In genomic region chr20:41028359-41029149, GRCh38 we compare ENCODE assay signal across 1 cellular context.
TF ChIP-seq lines count a peak whose summit lies in the region.

Gene TOP1, plus strand, starts transcription at chr20:41028822. Its CDS starts 246 bp downstream, at chr20:41029068.

TF ChIP-seq in HepG2, 621 proteins besides CTCF, POLR2A, EP300 and RAD21 (continued from another document):
- TF ChIP-seq ZNF816 (CRISPR knock-in tag; IDR thresholded peaks at IDR 0.05; ENCODE audit: borderline replicate concordance) (peak; percentile 94; the same call in 1 of the 2 replicates), ZFP91 (CRISPR knock-in tag; IDR thresholded peaks at IDR 0.05; ENCODE audit: borderline replicate concordance) (peak; percentile 89; the same call in 1 of the 2 replicates), ZNF383 (CRISPR knock-in tag; IDR thresholded peaks at IDR 0.05; ENCODE audit: borderline replicate concordance) (peak; percentile 91; the same call in 1 of the 2 replicates), GLMP (CRISPR knock-in tag; IDR thresholded peaks at IDR 0.05; ENCODE audit: borderline replicate concordance) (no peak), RFX5 (IDR thresholded peaks at IDR 0.05; ENCODE audit: low read depth, low read length) (0 out of 2 replicates have a peak, but pooled peaks have one; percentile 48), CENPX (CRISPR knock-in tag; IDR thresholded peaks at IDR 0.05) (no peak), RBM22 (optimal IDR thresholded peaks at IDR 0.05; ENCODE audit: low read length) (no peak), SRSF1 (optimal IDR thresholded peaks at IDR 0.05; ENCODE audit: low read depth, low read length) (no peak), ZFX (CRISPR knock-in tag; IDR thresholded peaks at IDR 0.05; ENCODE audit: low read depth) (peak; percentile 98), SP5 (CRISPR knock-in tag; IDR thresholded peaks at IDR 0.05; ENCODE audit: borderline replicate concordance, low read depth) (peak; percentile 75; the same call in 1 of the 2 replicates), YEATS2 (CRISPR knock-in tag; IDR thresholded peaks at IDR 0.05; ENCODE audit: borderline replicate concordance) (peak; percentile 87; the same call in 1 of the 2 replicates), ZNF530 (CRISPR knock-in tag; IDR thresholded peaks at IDR 0.05; ENCODE audit: low read depth) (no peak), IRF9 (CRISPR knock-in tag; IDR thresholded peaks at IDR 0.05; ENCODE audit: borderline replicate concordance) (peak; percentile 76), MXD3 (CRISPR knock-in tag; IDR thresholded peaks at IDR 0.05) (peak; percentile 91), MEIS1 (CRISPR knock-in tag; IDR thresholded peaks at IDR 0.05; ENCODE audit: borderline replicate concordance) (peak; percentile 70; the same call in 1 of the 2 replicates), HNRNPL (IDR thresholded peaks at IDR 0.05; ENCODE audit: low read depth, low read length) (peak; percentile 79; the same call in 1 of the 2 replicates), ZHX1 (CRISPR knock-in tag; IDR thresholded peaks at IDR 0.05; ENCODE audit: low read depth) (no peak), IKZF4 (CRISPR knock-in tag; IDR thresholded peaks at IDR 0.05; ENCODE audit: borderline replicate concordance, low read depth, not compliant biosample characterization) (peak; percentile 96), ZNF264 (CRISPR knock-in tag; IDR thresholded peaks at IDR 0.05) (no peak), BHLHE40 (IDR thresholded peaks at IDR 0.05; ENCODE audit: low read length) (peak; percentile 81), ARNT (IDR thresholded peaks at IDR 0.05) (no peak), ZNF605 (CRISPR knock-in tag; IDR thresholded peaks at IDR 0.05) (peak; percentile 98), ATF3 (CRISPR knock-in tag; IDR thresholded peaks at IDR 0.05) (peak; percentile 73), POLR2G (IDR thresholded peaks at IDR 0.05; ENCODE audit: low read depth, low read length) (peak; percentile 98), ZSCAN20 (CRISPR knock-in tag; IDR thresholded peaks at IDR 0.05; ENCODE audit: borderline replicate concordance) (peak; percentile 84; the same call in 1 of the 2 replicates), POGK (CRISPR knock-in tag; conservative IDR thresholded peaks at IDR 0.05) (peak; percentile 92), ZNF33A (CRISPR knock-in tag; IDR thresholded peaks at IDR 0.05; ENCODE audit: borderline replicate concordance) (no peak), MTERF4 (CRISPR knock-in tag; IDR thresholded peaks at IDR 0.05) (peak; percentile 98), SSRP1 (CRISPR knock-in tag; IDR thresholded peaks at IDR 0.05) (0 out of 2 replicates have a peak, but pooled peaks have one; percentile 28), REST (IDR thresholded peaks at IDR 0.05; ENCODE audit: borderline replicate concordance in 1 of 2, low read depth in 1 of 2, low read length in 2 of 2) (peak in 1 of 2 experiments; percentile 71; a peak in 1 of 4 replicates), ZNF234 (CRISPR knock-in tag; conservative IDR thresholded peaks at IDR 0.05) (peak; percentile 79; the same call in 1 of the 2 replicates), ETV5 (CRISPR knock-in tag; IDR thresholded peaks at IDR 0.05; ENCODE audit: borderline replicate concordance) (peak; percentile 45), NFE2L2 (IDR thresholded peaks at IDR 0.05; ENCODE audit: low read length) (no peak), MIER2 (CRISPR knock-in tag; IDR thresholded peaks at IDR 0.05) (peak; percentile 11; the same call in 1 of the 2 replicates), TFDP2 (CRISPR knock-in tag; IDR thresholded peaks at IDR 0.05) (peak; percentile 98), ZZZ3 (CRISPR knock-in tag; IDR thresholded peaks at IDR 0.05; ENCODE audit: borderline replicate concordance) (peak; percentile 74; the same call in 1 of the 2 replicates), ZFAT (CRISPR knock-in tag; conservative IDR thresholded peaks at IDR 0.05) (no peak), ZNF720 (CRISPR knock-in tag; IDR thresholded peaks at IDR 0.05) (no peak), MATR3 (CRISPR knock-in tag; IDR thresholded peaks at IDR 0.05) (0 out of 2 replicates have a peak, but pooled peaks have one; percentile 93), SALL1 (CRISPR knock-in tag; IDR thresholded peaks at IDR 0.05) (peak; percentile 77), PRDM4 (CRISPR knock-in tag; IDR thresholded peaks at IDR 0.05; ENCODE audit: borderline replicate concordance) (peak; percentile 75), ESRRA (CRISPR knock-in tag; IDR thresholded peaks at IDR 0.05; ENCODE audit: low read depth) (peak; percentile 27; the same call in 1 of the 2 replicates), SIN3B (IDR thresholded peaks at IDR 0.05; ENCODE audit: low read length) (peak; percentile 87), NFRKB (IDR thresholded peaks at IDR 0.05) (no peak), BORCS8-MEF2B (CRISPR knock-in tag; IDR thresholded peaks at IDR 0.05) (peak; percentile 98), TRIM24 (CRISPR knock-in tag; IDR thresholded peaks at IDR 0.05) (no peak)
